Comparison of ENCODE assay signal across 9 cellular contexts in genomic region chr1:1020415-1021009, GRCh38. TPM values are rescaled to one million over a fixed set of nuclear protein-coding genes. Genes with fewer than 3 reads are reported as not detected.
DNase-seq lines count a peak whose midpoint lies in the region; ATAC-seq and TF ChIP-seq lines count a peak whose summit lies in the region.
"Had no signal": no experiment of that assay in that cellular context is flagged by ENCODE, and none has a peak within 500 bp of the region (broad histone marks: within the 10 kb centered on the region; RNA-seq: fewer than 3 reads in every experiment).

No MANE protein-coding gene starts in this region.

- peak; percentile 18 for ATAC-seq in HG02840 (IDR thresholded peaks at IDR 0.05; ENCODE audit: low FRiP score, unreplicated experiment)
- peak; percentile 6 for ATAC-seq in stimulated activated effector memory CD8-positive, alpha-beta T cell treated with anti-CD3 and anti-CD28 coated beads, Interleukin-12 subunit alpha, Interleukin-12 subunit beta, amount 100 ng/mL, for 72 hours
- ATAC-seq in HG02852 (IDR thresholded peaks at IDR 0.05; ENCODE audit: unreplicated experiment): no peak

- peak overlapping the region; percentile 52 for H3K4me3 Mint-ChIP-seq in stimulated activated effector memory CD8-positive, alpha-beta T cell treated with anti-CD3 and anti-CD28 coated beads, Interleukin-12 subunit alpha, Interleukin-12 subunit beta, amount 100 ng/mL, for 72 hours

- H3K27ac ChIP-seq in WERI-Rb-1 (peak overlapping the region; percentile 88), right atrium auricular region (peak overlapping the region; percentile 87 to 94)

- DNase-seq in NCI-H748 (lab: John Stamatoyannopoulos, UW; ENCODE audit: unreplicated experiment) (peak; percentile 32), NCI-H748 treated with DMSO at 0.1 percent for 48 hours (lab: John Stamatoyannopoulos, UW) (no peak), WERI-Rb-1 (no peak), right atrium auricular region (ENCODE audit: low spot score) (no peak), HPDE6-E6E7 (ENCODE audit: extremely low spot score) (no peak)
- DNase-seq in stimulated activated effector memory CD8-positive, alpha-beta T cell treated with anti-CD3 and anti-CD28 coated beads, Interleukin-12 subunit alpha, Interleukin-12 subunit beta, amount 100 ng/mL, for 72 hours (ENCODE audit: low spot score in 2 of 2): no peak

- H3K27me3 ChIP-seq in WERI-Rb-1 (ENCODE audit: insufficient read depth, low read depth, severe bottlenecking) (no peaks in the 10 kb centered on the region), right atrium auricular region (no peaks in the 10 kb centered on the region)

- H3K4me3 ChIP-seq in WERI-Rb-1 (ENCODE audit: low read depth, low read length) (peak overlapping the region; percentile 48), right atrium auricular region (peak overlapping the region; percentile 69 to 76)

- no peak overlapping the region for H3K27ac Mint-ChIP-seq in stimulated activated effector memory CD8-positive, alpha-beta T cell treated with anti-CD3 and anti-CD28 coated beads, Interleukin-12 subunit alpha, Interleukin-12 subunit beta, amount 100 ng/mL, for 72 hours
- H3K27ac Mint-ChIP-seq: activated naive CD4-positive, alpha-beta T cell treated with anti-CD3 and anti-CD28 coated beads, Interleukin-2, amount 50 U/mL, for 24 hours had no signal

- H3K36me3 ChIP-seq in WERI-Rb-1: peaks cover 24% of the 10 kb centered on the region
- H3K36me3 ChIP-seq in right atrium auricular region: no peaks in the 10 kb centered on the region

- no peaks in the 10 kb centered on the region for H3K9me3 Mint-ChIP-seq in stimulated activated effector memory CD8-positive, alpha-beta T cell treated with anti-CD3 and anti-CD28 coated beads, Interleukin-12 subunit alpha, Interleukin-12 subunit beta, amount 100 ng/mL, for 72 hours
- H3K9me3 Mint-ChIP-seq: activated naive CD4-positive, alpha-beta T cell treated with anti-CD3 and anti-CD28 coated beads, Interleukin-2, amount 50 U/mL, for 24 hours had no signal

- H3K4me1 ChIP-seq in right atrium auricular region: peaks cover 0 to 43% of the 10 kb centered on the region in 2 donors

- H3K9me3 ChIP-seq in WERI-Rb-1 (ENCODE audit: severe bottlenecking): no peaks in the 10 kb centered on the region
- no peaks in the 10 kb centered on the region for H3K9me3 ChIP-seq in right atrium auricular region

- H3K4me1 Mint-ChIP-seq in stimulated activated effector memory CD8-positive, alpha-beta T cell treated with anti-CD3 and anti-CD28 coated beads, Interleukin-12 subunit alpha, Interleukin-12 subunit beta, amount 100 ng/mL, for 72 hours: peaks cover 20% of the 10 kb centered on the region

- peaks cover 12% of the 10 kb centered on the region for H3K36me3 Mint-ChIP-seq in stimulated activated effector memory CD8-positive, alpha-beta T cell treated with anti-CD3 and anti-CD28 coated beads, Interleukin-12 subunit alpha, Interleukin-12 subunit beta, amount 100 ng/mL, for 72 hours
- H3K36me3 Mint-ChIP-seq: activated naive CD4-positive, alpha-beta T cell treated with anti-CD3 and anti-CD28 coated beads, Interleukin-2, amount 50 U/mL, for 24 hours had no signal

- TF ChIP-seq CTCF in WERI-Rb-1 (IDR thresholded peaks at IDR 0.05; ENCODE audit: low read depth, low read length): no peak
- TF ChIP-seq CTCF in right atrium auricular region (IDR thresholded peaks at IDR 0.05): no peak

RNA-seq across cellular contexts. Expression of gene AGRN, which starts 0.6 kb away (rescaled TPM):
- total RNA-seq in right atrium auricular region: 10 to 100 TPM; 22.5 to 27.9 TPM

RNA-seq across cellular contexts. Expression of gene ISG15, which starts 7.2 kb away (rescaled TPM):
- total RNA-seq in right atrium auricular region: 10 to 100 TPM; 26.8 to 32.2 TPM

RNA-seq across cellular contexts. Expression of gene HES4, which starts 20.6 kb away (rescaled TPM):
- 10 to 100 TPM; 31.8 to 68.4 TPM for total RNA-seq in right atrium auricular region

RNA-seq across cellular contexts. Expression of gene PERM1, which starts 38.6 kb away (rescaled TPM):
- 10 to 100 TPM; 22.0 to 61.8 TPM for total RNA-seq in right atrium auricular region

RNA-seq across cellular contexts. Expression of gene RNF223, which starts 53.6 kb away (rescaled TPM):
- not detected for total RNA-seq in right atrium auricular region
